In genomic region chr10:67666416-67667043, GRCh38 we compare ENCODE assay signal across 8 cellular contexts. TPM values are rescaled to one million over a fixed set of nuclear protein-coding genes. Genes with fewer than 3 reads are reported as not detected.
A peak's percentile ranks its signal among the peaks of the same experiment; 100 is the strongest.
DNase-seq lines count a peak whose midpoint lies in the region; ATAC-seq and TF ChIP-seq lines count a peak whose summit lies in the region.

No MANE protein-coding gene starts in this region.

- no peak overlapping the region for H2AK5ac ChIP-seq in neuronal stem cell (ENCODE audit: low read depth, low read length)

- H3K79me2 ChIP-seq in OCI-LY1 (ENCODE audit: insufficient read depth, low read length): no peaks in the 10 kb centered on the region

- no peak overlapping the region for H3K4me3 ChIP-seq in OCI-LY1 (ENCODE audit: low read depth, low read length, poor library complexity, severe bottlenecking)
- H3K4me3 ChIP-seq in epithelial cell of proximal tubule (ENCODE audit: low read depth, low read length): no peak overlapping the region
- no peak overlapping the region for H3K4me3 ChIP-seq in neuronal stem cell (ENCODE audit: low read length in 2 of 2)
- H3K4me3 ChIP-seq in upper lobe of left lung: no peak overlapping the region
- H3K4me3 ChIP-seq in colonic mucosa: no peak overlapping the region

- peaks cover 27% of the 10 kb centered on the region for H3K27me3 Mint-ChIP-seq in T-helper 2 cell treated with Interferon-gamma antibody and Interleukin-4, amounts not matched to agents 5 μg/mL and 100 μg/mL, for 36 hours (ENCODE audit: low read depth)

- H2BK120ac ChIP-seq in neuronal stem cell (ENCODE audit: low read depth, low read length): no peak overlapping the region

- intact Hi-C loops in colonic mucosa (cut with DNase I): no loop called here

- H4K20me1 ChIP-seq in OCI-LY1 (ENCODE audit: insufficient read depth, low read length): no peaks in the 10 kb centered on the region

- no peak overlapping the region for H3K18ac ChIP-seq in neuronal stem cell (ENCODE audit: low read length)

- H3K27ac Mint-ChIP-seq in T-helper 2 cell treated with Interferon-gamma antibody and Interleukin-4, amounts not matched to agents 5 μg/mL and 100 μg/mL, for 36 hours: no peak overlapping the region

- H2BK15ac ChIP-seq in neuronal stem cell (ENCODE audit: low read length): no peak overlapping the region

- no peaks in the 10 kb centered on the region; the same call in 1 of the 2 replicates for H3K27me3 ChIP-seq in OCI-LY1 (ENCODE audit: insufficient read depth, low read length)
- no peaks in the 10 kb centered on the region for H3K27me3 ChIP-seq in neuronal stem cell (ENCODE audit: control insufficient read depth in 3 of 3, insufficient read depth in 3 of 3, low read depth in 1 of 3, low read length in 3 of 3)
- H3K27me3 ChIP-seq in upper lobe of left lung: no peaks in the 10 kb centered on the region
- H3K27me3 ChIP-seq in colonic mucosa: no peaks in the 10 kb centered on the region

- no peak overlapping the region for H3K4me3 Mint-ChIP-seq in T-helper 2 cell treated with Interferon-gamma antibody and Interleukin-4, amounts not matched to agents 5 μg/mL and 100 μg/mL, for 36 hours

- H3K9me3 ChIP-seq in OCI-LY1 (ENCODE audit: low read length) (no peaks in the 10 kb centered on the region), neuronal stem cell (replicated peaks in 1 of 2; ENCODE audit: control insufficient read depth in 2 of 2, insufficient read depth in 1 of 2, low read depth in 1 of 2, low read length in 2 of 2) (no peaks in the 10 kb centered on the region), upper lobe of left lung (no peaks in the 10 kb centered on the region), colonic mucosa (no peaks in the 10 kb centered on the region)

- TF ChIP-seq CTCF in GM12874 (IDR thresholded peaks at IDR 0.05; ENCODE audit: insufficient read depth, low read depth, low read length): peak; percentile 20; the same call in 1 of the 2 replicates
- TF ChIP-seq CTCF in OCI-LY1 (IDR thresholded peaks at IDR 0.05; ENCODE audit: low read length): peak; percentile 60
- peak; percentile 52 for TF ChIP-seq CTCF in epithelial cell of proximal tubule (conservative IDR thresholded peaks at IDR 0.05; ENCODE audit: low read depth, low read length)
- peak in 3 of 6 experiments; percentile 15 to 37 (median 18) for TF ChIP-seq CTCF in upper lobe of left lung (IDR thresholded peaks at IDR 0.05)
- no peak for TF ChIP-seq CTCF in colonic mucosa (IDR thresholded peaks at IDR 0.05)

- no peak overlapping the region for H2AFZ ChIP-seq in OCI-LY1 (ENCODE audit: low read length)
- peak overlapping the region; percentile 35 for H2AFZ ChIP-seq in neuronal stem cell (ENCODE audit: low read length)

- no peak for TF ChIP-seq POLR2A in upper lobe of left lung (IDR thresholded peaks at IDR 0.05)

- H3K4me2 ChIP-seq in OCI-LY1 (ENCODE audit: low read length) (no peak overlapping the region), neuronal stem cell (ENCODE audit: insufficient read depth, low read length, poor library complexity, severe bottlenecking) (no peak overlapping the region)

- no peak overlapping the region for H2BK12ac ChIP-seq in neuronal stem cell (ENCODE audit: low read length)

- H3K4me1 ChIP-seq in OCI-LY1 (ENCODE audit: insufficient read depth, low read length, severe bottlenecking) (no peaks in the 10 kb centered on the region), neuronal stem cell (ENCODE audit: control insufficient read depth in 2 of 2, insufficient read depth in 1 of 2, low read depth in 1 of 2, low read length in 2 of 2) (peaks cover 0 to 8% of the 10 kb centered on the region in 2 donors), upper lobe of left lung (no peaks in the 10 kb centered on the region), colonic mucosa (no peaks in the 10 kb centered on the region)

- no peak overlapping the region for H4K8ac ChIP-seq in neuronal stem cell (ENCODE audit: low read depth, low read length)

- H4K91ac ChIP-seq in neuronal stem cell (ENCODE audit: low read depth, low read length, poor library complexity): no peak overlapping the region

- H3K9ac ChIP-seq in OCI-LY1 (ENCODE audit: low read length) (no peak overlapping the region), neuronal stem cell (ENCODE audit: low read depth, low read length, poor library complexity) (no peak overlapping the region), colonic mucosa (ENCODE audit: low read depth in 2 of 2, low read length in 2 of 2) (no peak overlapping the region)

- no peak for TF ChIP-seq EP300 in upper lobe of left lung (IDR thresholded peaks at IDR 0.05)

- H2BK5ac ChIP-seq in neuronal stem cell (ENCODE audit: low read length): no peak overlapping the region

- H3K27ac ChIP-seq in OCI-LY1 (ENCODE audit: low read depth, low read length, poor library complexity, severe bottlenecking) (no peak overlapping the region), neuronal stem cell (replicated peaks; ENCODE audit: low read length) (no peak overlapping the region), upper lobe of left lung (no peak overlapping the region), colonic mucosa (no peak overlapping the region)

- no peaks in the 10 kb centered on the region for H3K36me3 Mint-ChIP-seq in T-helper 2 cell treated with Interferon-gamma antibody and Interleukin-4, amounts not matched to agents 5 μg/mL and 100 μg/mL, for 36 hours (ENCODE audit: low read depth)

- no peaks in the 10 kb centered on the region for H3K79me1 ChIP-seq in neuronal stem cell (ENCODE audit: low read depth, low read length)

- no peak overlapping the region for H3K23ac ChIP-seq in neuronal stem cell (ENCODE audit: low read depth, low read length, poor library complexity)

- H3K9me3 Mint-ChIP-seq in T-helper 2 cell treated with Interferon-gamma antibody and Interleukin-4, amounts not matched to agents 5 μg/mL and 100 μg/mL, for 36 hours: no peaks in the 10 kb centered on the region

- H3K9me2 ChIP-seq in OCI-LY1 (ENCODE audit: low read depth, low read length): no peaks in the 10 kb centered on the region

- no peak overlapping the region for H3K14ac ChIP-seq in neuronal stem cell (ENCODE audit: low read length)

- peak; percentile 32 for DNase-seq in A172 (ENCODE audit: low spot score)
- DNase-seq in epithelial cell of proximal tubule (ENCODE audit: low read depth): no peak
- DNase-seq in neuronal stem cell (ENCODE audit: low spot score): no peak
- no peak for DNase-seq in T-helper 2 cell treated with Interferon-gamma antibody and Interleukin-4, amounts not matched to agents 5 μg/mL and 100 μg/mL, for 36 hours (ENCODE audit: low spot score)
- no peak for DNase-seq in upper lobe of left lung
- no peak for DNase-seq in colonic mucosa

- H3F3A ChIP-seq in OCI-LY1 (ENCODE audit: insufficient read depth, low read length): no peaks in the 10 kb centered on the region

- no peak overlapping the region for H3K4ac ChIP-seq in neuronal stem cell (ENCODE audit: low read length)

- no CpG with 5 or more reads among the region's 1 CpG for WGBS in neuronal stem cell (ENCODE audit: extremely low coverage in 2 of 2, insufficient read length in 2 of 2, insufficient replicate concordance in 1 of 2), 2 donors
- WGBS in upper lobe of left lung, 2 donors: 89 to 93% methylated on average over 1 of the region's 1 CpG

- ATAC-seq in upper lobe of left lung (ENCODE audit: low FRiP score in 2 of 2): no peak

- H3K36me3 ChIP-seq in OCI-LY1 (ENCODE audit: insufficient read depth, low read length) (no peaks in the 10 kb centered on the region), neuronal stem cell (replicated peaks in 1 of 2; ENCODE audit: control insufficient read depth in 2 of 2, insufficient read depth in 2 of 2, low read length in 2 of 2) (no peaks in the 10 kb centered on the region), upper lobe of left lung (no peaks in the 10 kb centered on the region), colonic mucosa (no peaks in the 10 kb centered on the region)

- H3K4me1 Mint-ChIP-seq in T-helper 2 cell treated with Interferon-gamma antibody and Interleukin-4, amounts not matched to agents 5 μg/mL and 100 μg/mL, for 36 hours (ENCODE audit: low read depth): peaks cover 3% of the 10 kb centered on the region

RNA-seq across cellular contexts. Expression of gene CTNNA3, which starts 29.5 kb away (rescaled TPM):
- total RNA-seq in A172 (2014; rRNA removed; shearing (Covaris generic)): under 0.01 TPM in 1 of 2 replicates, not detected in the other
- total RNA-seq in epithelial cell of proximal tubule (under 0.01 and 0.46 TPM in 2 replicates), upper lobe of left lung (1 to 10 TPM in 1 of 6 donors, under 1 TPM in 1, not detected in 4; 0.20 to 2.0 TPM), colonic mucosa (1 to 10 TPM in 1 of 2 donors, under 1 TPM in 1; 0.37 to 1.1 TPM)
- 2.3 TPM for polyA plus RNA-seq in neuronal stem cell (2013, experiment 1 of 2)
- polyA plus RNA-seq in neuronal stem cell (2013, experiment 2 of 2): 2.3 TPM
